ENCODE assay signal across 27 cellular contexts in genomic region chr1:222196736-222197135, GRCh38.
"Had no signal": no experiment of that assay in that cellular context is flagged by ENCODE, and none has a peak within 500 bp of the region (broad histone marks: within the 10 kb centered on the region; RNA-seq: fewer than 3 reads in every experiment).

No MANE protein-coding gene starts in this region.

- H3K4me1 ChIP-seq: stomach, suprapubic skin, testis, thyroid gland, tibial artery, tibial nerve, transverse colon, upper lobe of left lung, upper lobe of right lung, uterus, vagina had no signal

- H3K4me3 Mint-ChIP-seq: stimulated activated effector memory CD8-positive, alpha-beta T cell treated with anti-CD3 and anti-CD28 coated beads, Interleukin-12 subunit alpha, Interleukin-12 subunit beta, amount 100 ng/mL, for 72 hours; stimulated activated memory B cell treated with anti-CD40 and anti-IgM and Interleukin-4, amounts not matched to agents 10 μg/mL and 1 μg/mL and 100 μg/mL, for 72 hours; stimulated activated naive B cell treated with anti-CD40 and anti-IgM and Interleukin-4, amounts not matched to agents 10 μg/mL and 1 μg/mL and 100 μg/mL, for 72 hours; stimulated activated naive CD8-positive, alpha-beta T cell treated with anti-CD3 and anti-CD28 coated beads, Interleukin-15, amount 100 ng/mL, for 72 hours; stimulated activated naive CD8-positive, alpha-beta T cell treated with anti-CD3 and anti-CD28 coated beads, Interleukin-15, Interleukin-2, amounts not matched to agents 100 ng/mL and 50 ng/mL, for 24 hours; type B pancreatic cell had no signal

- DNase-seq: stimulated activated CD4-positive, alpha-beta T cell treated with anti-CD3 and anti-CD28 coated beads, Interleukin-2, amount 100 ng/mL, for 48 hours; stimulated activated CD4-positive, alpha-beta T cell treated with anti-CD3 and anti-CD28 coated beads, Interleukin-4, amount 100 ng/mL, for 24 hours; stimulated activated CD4-positive, alpha-beta T cell treated with anti-CD3 and anti-CD28 coated beads, Interleukin-4, amount 100 ng/mL, for 4 hours; stimulated activated CD8-positive, alpha-beta memory T cell treated with anti-CD3 and anti-CD28 coated beads, Interleukin-4, amount 100 ng/mL, for 48 hours; stimulated activated naive B cell treated with anti-CD40 and anti-IgM and Interleukin-4, amounts not matched to agents 10 μg/mL and 1 μg/mL and 100 μg/mL, for 72 hours; stimulated activated naive CD4-positive, alpha-beta T cell; stimulated activated naive CD4-positive, alpha-beta T cell treated with Interleukin-2 at 50 U/mL for 16 hours; stimulated activated naive CD8-positive, alpha-beta T cell treated with anti-CD3 and anti-CD28 coated beads, Interleukin-15, amount 100 ng/mL, for 72 hours; stimulated activated naive CD8-positive, alpha-beta T cell treated with anti-CD3 and anti-CD28 coated beads, Interleukin-15, Interleukin-2, amounts not matched to agents 100 U/mL and 50 U/mL, for 24 hours; stomach; substantia nigra; testis; thyroid gland; tibial artery; transverse colon; trophoblast cell; upper lobe of left lung; upper lobe of right lung; uterus had no signal

- H3K36me3 Mint-ChIP-seq: stimulated activated effector memory CD8-positive, alpha-beta T cell treated with anti-CD3 and anti-CD28 coated beads, Interleukin-12 subunit alpha, Interleukin-12 subunit beta, amount 100 ng/mL, for 72 hours; stimulated activated memory B cell treated with anti-CD40 and anti-IgM and Interleukin-4, amounts not matched to agents 10 μg/mL and 1 μg/mL and 100 μg/mL, for 72 hours; stimulated activated naive B cell treated with anti-CD40 and anti-IgM and Interleukin-4, amounts not matched to agents 10 μg/mL and 1 μg/mL and 100 μg/mL, for 72 hours; type B pancreatic cell had no signal

- H3K27ac Mint-ChIP-seq: stimulated activated effector memory CD8-positive, alpha-beta T cell treated with anti-CD3 and anti-CD28 coated beads, Interleukin-12 subunit alpha, Interleukin-12 subunit beta, amount 100 ng/mL, for 72 hours; stimulated activated memory B cell treated with anti-CD40 and anti-IgM and Interleukin-4, amounts not matched to agents 10 μg/mL and 1 μg/mL and 100 μg/mL, for 72 hours; stimulated activated naive B cell treated with anti-CD40 and anti-IgM and Interleukin-4, amounts not matched to agents 10 μg/mL and 1 μg/mL and 100 μg/mL, for 72 hours; stimulated activated naive CD8-positive, alpha-beta T cell treated with anti-CD3 and anti-CD28 coated beads, Interleukin-15, amount 100 ng/mL, for 72 hours; stimulated activated naive CD8-positive, alpha-beta T cell treated with anti-CD3 and anti-CD28 coated beads, Interleukin-15, Interleukin-2, amounts not matched to agents 100 ng/mL and 50 ng/mL, for 24 hours; type B pancreatic cell had no signal

- H3K9me3 ChIP-seq: stomach, suprapubic skin, testis, thoracic aorta, thyroid gland, tibial artery, tibial nerve, transverse colon, upper lobe of left lung, upper lobe of right lung, uterus, vagina had no signal

- H3K4me1 Mint-ChIP-seq: stimulated activated effector memory CD8-positive, alpha-beta T cell treated with anti-CD3 and anti-CD28 coated beads, Interleukin-12 subunit alpha, Interleukin-12 subunit beta, amount 100 ng/mL, for 72 hours; stimulated activated memory B cell treated with anti-CD40 and anti-IgM and Interleukin-4, amounts not matched to agents 10 μg/mL and 1 μg/mL and 100 μg/mL, for 72 hours; stimulated activated naive B cell treated with anti-CD40 and anti-IgM and Interleukin-4, amounts not matched to agents 10 μg/mL and 1 μg/mL and 100 μg/mL, for 72 hours; stimulated activated naive CD8-positive, alpha-beta T cell treated with anti-CD3 and anti-CD28 coated beads, Interleukin-15, amount 100 ng/mL, for 72 hours had no signal

- H3K27me3 Mint-ChIP-seq: stimulated activated naive CD8-positive, alpha-beta T cell treated with anti-CD3 and anti-CD28 coated beads, Interleukin-15, amount 100 ng/mL, for 72 hours had no signal

- H3K36me3 ChIP-seq: stomach, suprapubic skin, thoracic aorta, thyroid gland, tibial artery, tibial nerve, transverse colon, upper lobe of left lung, upper lobe of right lung, uterus, vagina had no signal

- H3K27me3 ChIP-seq: stomach, suprapubic skin, testis, thyroid gland, tibial artery, tibial nerve, transverse colon, upper lobe of left lung, upper lobe of right lung, uterus, vagina had no signal

- H3K4me3 ChIP-seq: stomach, suprapubic skin, testis, thoracic aorta, thyroid gland, tibial artery, tibial nerve, transverse colon, upper lobe of left lung, upper lobe of right lung, uterus, vagina had no signal

- H3K27ac ChIP-seq: stomach, suprapubic skin, testis, thoracic aorta, thyroid gland, tibial artery, tibial nerve, transverse colon, upper lobe of left lung, upper lobe of right lung, uterus, vagina had no signal
